Comparison of ENCODE assay signal across 18 cellular contexts in genomic region chr1:246726255-246726679, GRCh38. TPM values are rescaled to one million over a fixed set of nuclear protein-coding genes. Genes with fewer than 3 reads are reported as not detected.
A peak's percentile ranks its signal among the peaks of the same experiment; 100 is the strongest.
DNase-seq lines count a peak whose midpoint lies in the region; ATAC-seq, FAIRE-seq and TF ChIP-seq lines count a peak whose summit lies in the region.
"Had no signal": no experiment of that assay in that cellular context is flagged by ENCODE, and none has a peak within 500 bp of the region (broad histone marks: within the 10 kb centered on the region; RNA-seq: fewer than 3 reads in every experiment).

No MANE protein-coding gene starts in this region.

- H3K27me3 Mint-ChIP-seq in activated T-cell treated with anti-CD3 and anti-CD28 coated beads, Interleukin-2, amount 50 U/mL, for 72 hours (ENCODE audit: low read depth), result no peaks in the 10 kb centered on the region
- H3K27me3 Mint-ChIP-seq in astrocyte (ENCODE audit: low read depth, unreplicated experiment), result no peaks in the 10 kb centered on the region

- no peaks in the 10 kb centered on the region for H4K20me1 ChIP-seq in astrocyte (ENCODE audit: insufficient read depth, low read length)

- peaks cover 13 to 16% of the 10 kb centered on the region in 2 donors for H3K9me3 Mint-ChIP-seq in activated T-cell treated with anti-CD3 and anti-CD28 coated beads, Interleukin-2, amount 50 U/mL, for 72 hours
- H3K9me3 Mint-ChIP-seq in astrocyte (ENCODE audit: unreplicated experiment), result peaks cover 14% of the 10 kb centered on the region

- H3K9me3 ChIP-seq in astrocyte (ENCODE audit: insufficient read depth, low read depth, low read length) (no peaks in the 10 kb centered on the region), muscle layer of duodenum (ENCODE audit: control insufficient read depth in 1 of 2, low read length in 2 of 2) (no peaks in the 10 kb centered on the region), tibial nerve (peaks cover 0 to 2% (median 0%) of the 10 kb centered on the region in 4 donors)
- H3K9me3 ChIP-seq: upper lobe of right lung had no signal

- H2AFZ ChIP-seq in astrocyte (ENCODE audit: low read depth, low read length), result no peak overlapping the region

- no peak for FAIRE-seq in astrocyte (lab: Jason Lieb, UNC)

- no peak for DNase-seq in activated T-cell treated with anti-CD3 and anti-CD28 coated beads, Interleukin-2, amount 50 U/mL, for 72 hours
- DNase-seq in activated T-cell treated with anti-CD3 and anti-CD28 coated beads, Interleukin-2, amount 50 U/mL, for 48 hours, result no peak
- DNase-seq in astrocyte (ENCODE audit: low read depth) (no peak), tibial nerve (ENCODE audit: low spot score in 2 of 2) (no peak), NCI-H526 (lab: John Stamatoyannopoulos, UW) (no peak)
- DNase-seq in stimulated activated CD4-positive, alpha-beta T cell treated with anti-CD3 and anti-CD28 coated beads, Interleukin-4, amount 100 ng/mL, for 24 hours, result no peak
- DNase-seq: activated T-cell treated with anti-CD3 and anti-CD28 coated beads, Interleukin-2, amount 50 U/mL, for 1 hour; DMS53; effector CD8-positive, alpha-beta T cell; kidney glomerular epithelial cell; naive B cell; NCI-H187 treated with DMSO at 0.1 percent for 48 hours; NCI-H748 treated with DMSO at 0.1 percent for 48 hours; SHP77 treated with DMSO at 0.1 percent for 48 hours; upper lobe of right lung had no signal

- H3K4me3 Mint-ChIP-seq in activated T-cell treated with anti-CD3 and anti-CD28 coated beads, Interleukin-2, amount 50 U/mL, for 72 hours, result peak overlapping the region; percentile 29 to 94
- peak overlapping the region; percentile 36 for H3K4me3 Mint-ChIP-seq in astrocyte (ENCODE audit: unreplicated experiment)

- H3K27me3 ChIP-seq in astrocyte (ENCODE audit: insufficient read depth, low read length) (no peaks in the 10 kb centered on the region), muscle layer of duodenum (ENCODE audit: low read depth, low read length) (no peaks in the 10 kb centered on the region), tibial nerve (no peaks in the 10 kb centered on the region)
- H3K27me3 ChIP-seq: upper lobe of right lung had no signal

- H3K4me3 ChIP-seq in astrocyte (ENCODE audit: insufficient read depth, low read depth, low read length), result no peak overlapping the region
- no peak overlapping the region for H3K4me3 ChIP-seq in muscle layer of duodenum (ENCODE audit: low read depth in 1 of 2, low read length in 2 of 2)
- H3K4me3 ChIP-seq in tibial nerve, result peak overlapping the region in 3 of 4 donors; percentile 6 to 96 (median 68)
- H3K4me3 ChIP-seq: upper lobe of right lung had no signal

- TF ChIP-seq CTCF in astrocyte (IDR thresholded peaks at IDR 0.05; ENCODE audit: insufficient read depth, low read depth, low read length), result no peak
- no peak for TF ChIP-seq CTCF in tibial nerve (IDR thresholded peaks at IDR 0.05)

- H3K4me2 ChIP-seq in astrocyte (ENCODE audit: low read length), result no peak overlapping the region

- H3K36me3 ChIP-seq in astrocyte (ENCODE audit: insufficient read depth, low read length) (peaks cover 21% of the 10 kb centered on the region), muscle layer of duodenum (ENCODE audit: control insufficient read depth in 1 of 2, insufficient read depth in 2 of 2, low read length in 2 of 2) (peaks cover 25 to 35% of the 10 kb centered on the region in 2 donors), tibial nerve (peaks cover 0 to 41% (median 7%) of the 10 kb centered on the region in 3 donors)

- ATAC-seq in activated T-cell treated with anti-CD3 and anti-CD28 coated beads, Interleukin-2, amount 50 U/mL, for 72 hours (replicated peaks in 1 of 2), result no peak
- no peak for ATAC-seq in GM18909 (IDR thresholded peaks at IDR 0.05; ENCODE audit: poor library complexity, unreplicated experiment)
- ATAC-seq: activated CD4-positive, CD25-positive, alpha-beta regulatory T cell treated with anti-CD3 and anti-CD28 coated beads, Interleukin-2, amount 50 U/mL, for 24 hours; upper lobe of right lung had no signal

- H3K36me3 Mint-ChIP-seq in activated T-cell treated with anti-CD3 and anti-CD28 coated beads, Interleukin-2, amount 50 U/mL, for 72 hours (ENCODE audit: insufficient read depth in 2 of 2), result peaks cover 28 to 35% of the 10 kb centered on the region in 2 donors
- peaks cover 33% of the 10 kb centered on the region for H3K36me3 Mint-ChIP-seq in astrocyte (ENCODE audit: low read depth, unreplicated experiment)

- no peak for TF ChIP-seq POLR2A in tibial nerve (IDR thresholded peaks at IDR 0.05)

- no peak overlapping the region for H3K27ac ChIP-seq in astrocyte (ENCODE audit: low read depth, low read length)
- peak overlapping the region; percentile 32 for H3K27ac ChIP-seq in muscle layer of duodenum (ENCODE audit: low read length)
- H3K27ac ChIP-seq in tibial nerve, result peak overlapping the region; percentile 84 to 99 (median 94)
- H3K27ac ChIP-seq: upper lobe of right lung had no signal

- TF ChIP-seq EP300 in tibial nerve (IDR thresholded peaks at IDR 0.05), result peak in 1 of 2 donors; percentile 11

- no peak overlapping the region for H3K9ac ChIP-seq in astrocyte (ENCODE audit: low read length)

- peak overlapping the region; percentile 26 for H3K27ac Mint-ChIP-seq in activated T-cell treated with anti-CD3 and anti-CD28 coated beads, Interleukin-2, amount 50 U/mL, for 72 hours
- H3K27ac Mint-ChIP-seq in astrocyte (ENCODE audit: unreplicated experiment), result no peak overlapping the region

- H3K79me2 ChIP-seq in astrocyte (ENCODE audit: insufficient read depth, low read length), result peaks cover 27% of the 10 kb centered on the region

- peaks cover 11% of the 10 kb centered on the region for H3K4me1 ChIP-seq in astrocyte (ENCODE audit: insufficient read depth, low read length)
- peaks cover 3 to 12% of the 10 kb centered on the region in 2 donors for H3K4me1 ChIP-seq in muscle layer of duodenum (ENCODE audit: control insufficient read depth in 1 of 2, insufficient read depth in 2 of 2, low read length in 2 of 2)
- H3K4me1 ChIP-seq in tibial nerve, result peaks cover 0 to 31% (median 6%) of the 10 kb centered on the region in 4 donors

- H3K4me1 Mint-ChIP-seq in activated T-cell treated with anti-CD3 and anti-CD28 coated beads, Interleukin-2, amount 50 U/mL, for 72 hours (ENCODE audit: low read depth), result peaks cover 17% of the 10 kb centered on the region
- H3K4me1 Mint-ChIP-seq in astrocyte (ENCODE audit: low read depth, unreplicated experiment), result peaks cover 15% of the 10 kb centered on the region

- WGBS in tibial nerve, 2 donors, result 28 to 33% methylated on average over 4 of the region's 4 CpGs

RNA-seq across cellular contexts. Expression of gene SCCPDH, which starts 2.1 kb away (rescaled TPM):
- 10 to 100 TPM; 20.7 to 23.7 TPM for total RNA-seq in activated T-cell treated with anti-CD3 and anti-CD28 coated beads, Interleukin-2, amount 50 U/mL, for 72 hours
- total RNA-seq in astrocyte (23.9 and 25.0 TPM in 2 replicates), tibial nerve (100 to 1,000 TPM in 1 of 4 donors, 10 to 100 TPM in 3; 61.2 to 109 (median 74.6) TPM)

Comparison
In these comparisons a context has a peak if more than half of its experiments do, and no peak if none do; other contexts are left out.
1. H3K4me3 ChIP-seq: peak in tibial nerve (3 of 4); none in astrocyte (single experiment) and muscle layer of duodenum (0 of 2).